In the genomic region with DNA sequence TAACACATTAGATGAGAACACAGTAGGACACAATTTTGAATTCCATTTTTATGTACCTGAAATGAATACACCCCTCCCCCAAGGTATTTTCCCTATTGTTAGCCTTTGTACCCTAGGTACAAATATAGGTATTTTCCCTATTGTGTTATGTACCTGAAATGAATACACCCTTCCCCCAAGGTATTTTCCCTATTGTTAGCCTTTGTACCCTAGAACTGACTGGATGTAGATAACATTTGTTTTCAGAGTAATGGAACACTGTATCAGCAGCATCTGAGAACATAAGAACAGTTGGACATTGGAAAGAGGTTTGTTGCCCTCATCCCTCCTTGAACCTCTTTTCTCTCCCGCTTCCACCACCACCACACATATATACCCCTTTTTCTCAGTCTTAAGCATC, we compare ENCODE assay signal across 21 cellular contexts. TPM values are rescaled to one million over a fixed set of nuclear protein-coding genes. Genes with fewer than 3 reads are reported as not detected.
A peak's percentile ranks its signal among the peaks of the same experiment; 100 is the strongest.
DNase-seq lines count a peak whose midpoint lies in the region; ATAC-seq, FAIRE-seq and TF ChIP-seq lines count a peak whose summit lies in the region.
"Had no signal": no experiment of that assay in that cellular context is flagged by ENCODE, and none has a peak within 500 bp of the region (broad histone marks: within the 10 kb centered on the region; RNA-seq: fewer than 3 reads in every experiment).

No MANE protein-coding gene starts in this region.

- H3K4me1 ChIP-seq in A549 (no peaks in the 10 kb centered on the region), HepG2 (ENCODE audit: insufficient read depth, low read length) (peaks cover 19% of the 10 kb centered on the region), SJCRH30 (no peaks in the 10 kb centered on the region)
- H3K4me1 ChIP-seq: HAP-1, SJSA1 had no signal

- no peaks in the 10 kb centered on the region for H3K27me3 ChIP-seq in HepG2 (ENCODE audit: control insufficient read depth in 1 of 2, insufficient read depth in 2 of 2, low read length in 2 of 2)
- H3K27me3 ChIP-seq in SJCRH30: no peaks in the 10 kb centered on the region
- H3K27me3 ChIP-seq: SJSA1 had no signal

- DNase-seq in A549 (ENCODE audit: low read depth in 1 of 2, low spot score in 1 of 2): no peak
- DNase-seq in HepG2 (ENCODE audit: low spot score): peak; percentile 35
- DNase-seq in SJCRH30: no peak
- DNase-seq in RWPE1 (ENCODE audit: low spot score): no peak
- DNase-seq in foreskin melanocyte: no peak
- DNase-seq: DMS79; NCI-H1436 treated with DMSO at 0.1 percent for 48 hours; NCI-H2081; NCI-H226; NCI-H526 treated with DMSO at 0.1 percent for 48 hours; NK-92 treated with Interleukin-12 subunit alpha and Interleukin-12 subunit beta, amount 100 ng/mL, for 24 hours; OCI-M1; RPMI8226 had no signal

- H3K4me2 ChIP-seq in A549 (no peak overlapping the region), HepG2 (ENCODE audit: low read depth, low read length) (no peak overlapping the region; the same call in 1 of the 2 replicates)

- intact Hi-C loops in HepG2 (cut with micrococcal nuclease; ENCODE audit: unreplicated experiment): no loop called here

- WGBS in A549 (ENCODE audit: missing lambda C conversion rate): 100% methylated on average over 1 of the region's 1 CpG
- 92% methylated on average over 1 of the region's 1 CpG for WGBS in HepG2 (ENCODE audit: low lambda C conversion rate)

- peaks cover 1 to 13% of the 10 kb centered on the region in 2 experiments; a peak in 2 of 5 replicates for H3K36me3 ChIP-seq in HepG2 (replicated peaks in 1 of 2; ENCODE audit: control insufficient read depth in 1 of 2, insufficient read depth in 2 of 2, low read length in 2 of 2)
- H3K36me3 ChIP-seq in SJCRH30: peaks cover 12% of the 10 kb centered on the region; the same call in 1 of the 2 replicates

- POLR2A ChIA-PET in A549 (lab: Yijun Ruan, JAX): no interaction called here
- POLR2A ChIA-PET in HepG2 (lab: Yijun Ruan, JAX): no interaction called here
- POLR2A ChIA-PET in RWPE1 (lab: Yijun Ruan, JAX; ENCODE audit: low non-redundant PET): no interaction called here

- peaks cover 5% of the 10 kb centered on the region for H3K4me1 Mint-ChIP-seq in activated T-helper 17 cell treated with anti-CD3 and anti-CD28 coated beads, Interleukin-2, amount 50 U/mL, for 72 hours

- FAIRE-seq in A549 (lab: Jason Lieb, UNC): peak; percentile 95
- no peak for FAIRE-seq in HepG2 (lab: Jason Lieb, UNC)
- FAIRE-seq: A204.1, GM12891 had no signal

- ATAC-seq in A549 (no peak), GM19023 (IDR thresholded peaks at IDR 0.05; ENCODE audit: unreplicated experiment) (peak; percentile 72), HepG2 (peak; percentile 70; the same call in 2 of the 3 replicates), GM19397 (IDR thresholded peaks at IDR 0.05; ENCODE audit: unreplicated experiment) (no peak)
- peak; percentile 78 for ATAC-seq in activated T-helper 17 cell treated with anti-CD3 and anti-CD28 coated beads, Interleukin-2, amount 50 U/mL, for 72 hours (replicated peaks)

- TF ChIP-seq CTCF in A549 (IDR thresholded peaks at IDR 0.05) (no peak), HepG2 (CRISPR knock-in tag; IDR thresholded peaks at IDR 0.05) (no peak), RWPE1 (conservative IDR thresholded peaks at IDR 0.05; ENCODE audit: low read depth) (no peak)

- H3K79me2 ChIP-seq in HepG2 (ENCODE audit: insufficient read depth, low read length): no peaks in the 10 kb centered on the region

- CTCF ChIA-PET in A549 (lab: Yijun Ruan, JAX) (no interaction called here), HepG2 (lab: Yijun Ruan, JAX; ENCODE audit: low intra/inter-chr PET ratio, low total read pairs) (no interaction called here), RWPE1 (lab: Yijun Ruan, JAX) (no interaction called here)

- no peak overlapping the region for H3K4me3 Mint-ChIP-seq in activated T-helper 17 cell treated with anti-CD3 and anti-CD28 coated beads, Interleukin-2, amount 50 U/mL, for 72 hours

- H3K36me3 Mint-ChIP-seq in activated T-helper 17 cell treated with anti-CD3 and anti-CD28 coated beads, Interleukin-2, amount 50 U/mL, for 72 hours (ENCODE audit: low read depth): peaks cover 49% of the 10 kb centered on the region

- BruUV-seq in HepG2 (replicated peaks; lab: Mats Ljungman, UMichigan): no TSS peak

- H3K9me3 ChIP-seq in A549 (no peaks in the 10 kb centered on the region), HepG2 (ENCODE audit: low read length) (no peaks in the 10 kb centered on the region), SJCRH30 (replicated peaks) (no peaks in the 10 kb centered on the region)
- H3K9me3 ChIP-seq: HAP-1, SJSA1 had no signal

- TF ChIP-seq RAD21 in A549 (conservative IDR thresholded peaks at IDR 0.05 in 1 of 2, IDR thresholded peaks at IDR 0.05 in 1 of 2): no peak
- no peak for TF ChIP-seq RAD21 in HepG2 (CRISPR knock-in tag; IDR thresholded peaks at IDR 0.05)

- no peak for TF ChIP-seq EP300 in A549 (IDR thresholded peaks at IDR 0.05)
- TF ChIP-seq EP300 in HepG2 (IDR thresholded peaks at IDR 0.05; ENCODE audit: low read depth in 2 of 2, low read length in 2 of 2): no peak
- no peak for TF ChIP-seq EP300 in HepG2 (CRISPR knock-in tag; IDR thresholded peaks at IDR 0.05; ENCODE audit: borderline replicate concordance)

- no peak overlapping the region for H3K9ac ChIP-seq in HepG2 (ENCODE audit: insufficient read depth, low read depth, low read length)

- H2AFZ ChIP-seq in HepG2 (ENCODE audit: low read length): no peak overlapping the region

- TF ChIP-seq POLR2A in A549 (IDR thresholded peaks at IDR 0.05; ENCODE audit: low read length): no peak
- no peak for TF ChIP-seq POLR2A in HepG2 (IDR thresholded peaks at IDR 0.05; ENCODE audit: insufficient read depth in 1 of 2, low read depth in 2 of 2, low read length in 2 of 2)

- H3K4me3 ChIP-seq in A549 (no peak overlapping the region), HepG2 (replicated peaks in 1 of 3; ENCODE audit: insufficient read depth in 1 of 3, low read depth in 2 of 3, low read length in 3 of 3) (no peak overlapping the region), SJCRH30 (no peak overlapping the region)
- H3K4me3 ChIP-seq: HAP-1, SJSA1 had no signal

- H3K9me3 Mint-ChIP-seq in activated T-helper 17 cell treated with anti-CD3 and anti-CD28 coated beads, Interleukin-2, amount 50 U/mL, for 72 hours: no peaks in the 10 kb centered on the region

- H3K27ac Mint-ChIP-seq in activated T-helper 17 cell treated with anti-CD3 and anti-CD28 coated beads, Interleukin-2, amount 50 U/mL, for 72 hours: no peak overlapping the region

- H3K27ac ChIP-seq in A549 (no peak overlapping the region), HepG2 (ENCODE audit: extremely low read length, insufficient read depth, low read length) (peak overlapping the region; percentile 55), SJCRH30 (no peak overlapping the region), RWPE1 (no peak overlapping the region)
- H3K27ac ChIP-seq: C4-2B, SJSA1 had no signal

- in situ Hi-C loops in HepG2 (cut with HindIII; ENCODE audit: extremely low pct_ligation_motif_present, low pct_unique_long_range_greater_than_20kb): no loop called here

- no peaks in the 10 kb centered on the region for H3K27me3 Mint-ChIP-seq in activated T-helper 17 cell treated with anti-CD3 and anti-CD28 coated beads, Interleukin-2, amount 50 U/mL, for 72 hours

- no peaks in the 10 kb centered on the region for H4K20me1 ChIP-seq in HepG2 (ENCODE audit: insufficient read depth, low read length)

TF ChIP-seq in A549, 52 proteins besides CTCF, POLR2A, EP300 and RAD21 (continues in another document):
- TF ChIP-seq, protein P1, sequence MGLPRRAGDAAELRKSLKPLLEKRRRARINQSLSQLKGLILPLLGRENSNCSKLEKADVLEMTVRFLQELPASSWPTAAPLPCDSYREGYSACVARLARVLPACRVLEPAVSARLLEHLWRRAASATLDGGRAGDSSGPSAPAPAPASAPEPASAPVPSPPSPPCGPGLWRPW (IDR thresholded peaks at IDR 0.05): no peak

RNA-seq across cellular contexts. Expression of a gene that starts 37.6 kb away (rescaled TPM):
- polyA plus RNA-seq in A549 (2011; rRNA removed) (58.9 and 59.2 TPM in 2 replicates), A549 (2017; fragmentation: RNase III; extraction: RNeasy Plus Mini Kit Qiagen cat#74134 plus additional on column Dnase treatment) (26.6 to 27.8 TPM (median 26.9 TPM) in 3 replicates), HepG2 (2011; rRNA removed) (28.5 and 37.8 TPM in 2 replicates)
- 7.8 and 9.6 TPM in 2 replicates for polyA plus RNA-seq in A549 (2012; cell fraction: cytosol; rRNA removed)
- polyA plus RNA-seq in A549 (2012; cell fraction: nucleus; rRNA removed): 2.7 and 5.7 TPM in 2 replicates
- polyA minus RNA-seq in A549 (2011; rRNA and poly(A)+ RNA removed): 22.9 and 24.3 TPM in 2 replicates
- 10 to 100 TPM; 21.2 to 25.8 TPM for total RNA-seq in activated T-helper 17 cell treated with anti-CD3 and anti-CD28 coated beads, Interleukin-2, amount 50 U/mL, for 72 hours
- 36.7 and 43.6 TPM in 2 replicates for total RNA-seq in HepG2 (2016; rRNA removed; fragmentation: Illumina TruSeq; extraction: Trizol)
- 18.9 and 19.9 TPM in 2 replicates for total RNA-seq in HepG2 (2016; cell fraction: cytosol; rRNA removed; fragmentation: Illumina TruSeq; extraction: Trizol; ENCODE audit: low read depth)
- 38.7 and 43.0 TPM in 2 replicates for total RNA-seq in HepG2 (2016; cell fraction: insoluble cytoplasmic fraction; rRNA removed; fragmentation: Illumina TruSeq; extraction: Trizol)
- total RNA-seq in HepG2 (2016; cell fraction: membrane; rRNA removed; fragmentation: Illumina TruSeq; extraction: Trizol): 17.0 and 24.1 TPM in 2 replicates
- 37.3 and 42.4 TPM in 2 replicates for total RNA-seq in HepG2 (2016; cell fraction: nucleus; rRNA removed; fragmentation: Illumina TruSeq; extraction: Trizol)
- 18.2 and 24.7 TPM in 2 replicates for polyA plus RNA-seq in HepG2 (2011; cell fraction: cytosol; rRNA removed)
- polyA plus RNA-seq in HepG2 (2011; cell fraction: nucleus; rRNA removed): 7.8 and 12.2 TPM in 2 replicates
- polyA plus RNA-seq in HepG2 (2012): 25.2 and 32.7 TPM in 2 replicates
- 9.9 and 11.2 TPM in 2 replicates for polyA plus RNA-seq in HepG2 (2016; cell fraction: cytosol; fragmentation: Illumina TruSeq; extraction: Trizol; ENCODE audit: low read depth)
- 20.1 and 23.7 TPM in 2 replicates for polyA plus RNA-seq in HepG2 (2016; cell fraction: insoluble cytoplasmic fraction; fragmentation: Illumina TruSeq; extraction: Trizol; ENCODE audit: low read depth)
- polyA plus RNA-seq in HepG2 (2016; cell fraction: membrane; fragmentation: Illumina TruSeq; extraction: Trizol; ENCODE audit: low read depth): 11.4 and 12.1 TPM in 2 replicates
- 35.5 and 36.8 TPM in 2 replicates for polyA plus RNA-seq in HepG2 (2016; cell fraction: nucleus; fragmentation: Illumina TruSeq; extraction: Trizol; ENCODE audit: insufficient read depth, low read depth)
- 30.2 and 47.3 TPM in 2 replicates for polyA minus RNA-seq in HepG2 (2011; rRNA and poly(A)+ RNA removed; ENCODE audit: low replicate concordance)
- polyA minus RNA-seq in HepG2 (2011; cell fraction: cytosol; rRNA and poly(A)+ RNA removed): 18.5 and 19.6 TPM in 2 replicates
- polyA minus RNA-seq in HepG2 (2011; cell fraction: nucleus; rRNA and poly(A)+ RNA removed): 27.2 and 27.5 TPM in 2 replicates
- total RNA-seq in SJCRH30 (2014; rRNA removed; shearing (Covaris generic)): 34.2 and 42.9 TPM in 2 replicates

Comparison
In these comparisons a context has a peak if more than half of its experiments do, and no peak if none do; other contexts are left out.
1. ATAC-seq: peak in GM19023 (single experiment), activated T-helper 17 cell treated with anti-CD3 and anti-CD28 coated beads, Interleukin-2, amount 50 U/mL, for 72 hours (single experiment) and HepG2 (single experiment); none in A549 (0 of 2) and GM19397 (single experiment).